ENCODE assay signal across 1 cellular context in genomic region chr2:207395535-207396251, GRCh38.
TF ChIP-seq lines count a peak whose summit lies in the region.

No MANE protein-coding gene starts in this region.

TF ChIP-seq in K562, 482 proteins besides CTCF, POLR2A, EP300 and RAD21 (continued from another document):
- TF ChIP-seq, protein P1, sequence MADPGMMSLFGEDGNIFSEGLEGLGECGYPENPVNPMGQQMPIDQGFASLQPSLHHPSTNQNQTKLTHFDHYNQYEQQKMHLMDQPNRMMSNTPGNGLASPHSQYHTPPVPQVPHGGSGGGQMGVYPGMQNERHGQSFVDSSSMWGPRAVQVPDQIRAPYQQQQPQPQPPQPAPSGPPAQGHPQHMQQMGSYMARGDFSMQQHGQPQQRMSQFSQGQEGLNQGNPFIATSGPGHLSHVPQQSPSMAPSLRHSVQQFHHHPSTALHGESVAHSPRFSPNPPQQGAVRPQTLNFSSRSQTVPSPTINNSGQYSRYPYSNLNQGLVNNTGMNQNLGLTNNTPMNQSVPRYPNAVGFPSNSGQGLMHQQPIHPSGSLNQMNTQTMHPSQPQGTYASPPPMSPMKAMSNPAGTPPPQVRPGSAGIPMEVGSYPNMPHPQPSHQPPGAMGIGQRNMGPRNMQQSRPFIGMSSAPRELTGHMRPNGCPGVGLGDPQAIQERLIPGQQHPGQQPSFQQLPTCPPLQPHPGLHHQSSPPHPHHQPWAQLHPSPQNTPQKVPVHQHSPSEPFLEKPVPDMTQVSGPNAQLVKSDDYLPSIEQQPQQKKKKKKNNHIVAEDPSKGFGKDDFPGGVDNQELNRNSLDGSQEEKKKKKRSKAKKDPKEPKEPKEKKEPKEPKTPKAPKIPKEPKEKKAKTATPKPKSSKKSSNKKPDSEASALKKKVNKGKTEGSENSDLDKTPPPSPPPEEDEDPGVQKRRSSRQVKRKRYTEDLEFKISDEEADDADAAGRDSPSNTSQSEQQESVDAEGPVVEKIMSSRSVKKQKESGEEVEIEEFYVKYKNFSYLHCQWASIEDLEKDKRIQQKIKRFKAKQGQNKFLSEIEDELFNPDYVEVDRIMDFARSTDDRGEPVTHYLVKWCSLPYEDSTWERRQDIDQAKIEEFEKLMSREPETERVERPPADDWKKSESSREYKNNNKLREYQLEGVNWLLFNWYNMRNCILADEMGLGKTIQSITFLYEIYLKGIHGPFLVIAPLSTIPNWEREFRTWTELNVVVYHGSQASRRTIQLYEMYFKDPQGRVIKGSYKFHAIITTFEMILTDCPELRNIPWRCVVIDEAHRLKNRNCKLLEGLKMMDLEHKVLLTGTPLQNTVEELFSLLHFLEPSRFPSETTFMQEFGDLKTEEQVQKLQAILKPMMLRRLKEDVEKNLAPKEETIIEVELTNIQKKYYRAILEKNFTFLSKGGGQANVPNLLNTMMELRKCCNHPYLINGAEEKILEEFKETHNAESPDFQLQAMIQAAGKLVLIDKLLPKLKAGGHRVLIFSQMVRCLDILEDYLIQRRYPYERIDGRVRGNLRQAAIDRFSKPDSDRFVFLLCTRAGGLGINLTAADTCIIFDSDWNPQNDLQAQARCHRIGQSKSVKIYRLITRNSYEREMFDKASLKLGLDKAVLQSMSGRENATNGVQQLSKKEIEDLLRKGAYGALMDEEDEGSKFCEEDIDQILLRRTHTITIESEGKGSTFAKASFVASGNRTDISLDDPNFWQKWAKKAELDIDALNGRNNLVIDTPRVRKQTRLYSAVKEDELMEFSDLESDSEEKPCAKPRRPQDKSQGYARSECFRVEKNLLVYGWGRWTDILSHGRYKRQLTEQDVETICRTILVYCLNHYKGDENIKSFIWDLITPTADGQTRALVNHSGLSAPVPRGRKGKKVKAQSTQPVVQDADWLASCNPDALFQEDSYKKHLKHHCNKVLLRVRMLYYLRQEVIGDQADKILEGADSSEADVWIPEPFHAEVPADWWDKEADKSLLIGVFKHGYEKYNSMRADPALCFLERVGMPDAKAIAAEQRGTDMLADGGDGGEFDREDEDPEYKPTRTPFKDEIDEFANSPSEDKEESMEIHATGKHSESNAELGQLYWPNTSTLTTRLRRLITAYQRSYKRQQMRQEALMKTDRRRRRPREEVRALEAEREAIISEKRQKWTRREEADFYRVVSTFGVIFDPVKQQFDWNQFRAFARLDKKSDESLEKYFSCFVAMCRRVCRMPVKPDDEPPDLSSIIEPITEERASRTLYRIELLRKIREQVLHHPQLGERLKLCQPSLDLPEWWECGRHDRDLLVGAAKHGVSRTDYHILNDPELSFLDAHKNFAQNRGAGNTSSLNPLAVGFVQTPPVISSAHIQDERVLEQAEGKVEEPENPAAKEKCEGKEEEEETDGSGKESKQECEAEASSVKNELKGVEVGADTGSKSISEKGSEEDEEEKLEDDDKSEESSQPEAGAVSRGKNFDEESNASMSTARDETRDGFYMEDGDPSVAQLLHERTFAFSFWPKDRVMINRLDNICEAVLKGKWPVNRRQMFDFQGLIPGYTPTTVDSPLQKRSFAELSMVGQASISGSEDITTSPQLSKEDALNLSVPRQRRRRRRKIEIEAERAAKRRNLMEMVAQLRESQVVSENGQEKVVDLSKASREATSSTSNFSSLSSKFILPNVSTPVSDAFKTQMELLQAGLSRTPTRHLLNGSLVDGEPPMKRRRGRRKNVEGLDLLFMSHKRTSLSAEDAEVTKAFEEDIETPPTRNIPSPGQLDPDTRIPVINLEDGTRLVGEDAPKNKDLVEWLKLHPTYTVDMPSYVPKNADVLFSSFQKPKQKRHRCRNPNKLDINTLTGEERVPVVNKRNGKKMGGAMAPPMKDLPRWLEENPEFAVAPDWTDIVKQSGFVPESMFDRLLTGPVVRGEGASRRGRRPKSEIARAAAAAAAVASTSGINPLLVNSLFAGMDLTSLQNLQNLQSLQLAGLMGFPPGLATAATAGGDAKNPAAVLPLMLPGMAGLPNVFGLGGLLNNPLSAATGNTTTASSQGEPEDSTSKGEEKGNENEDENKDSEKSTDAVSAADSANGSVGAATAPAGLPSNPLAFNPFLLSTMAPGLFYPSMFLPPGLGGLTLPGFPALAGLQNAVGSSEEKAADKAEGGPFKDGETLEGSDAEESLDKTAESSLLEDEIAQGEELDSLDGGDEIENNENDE (IDR thresholded peaks at IDR 0.05; ENCODE audit: low read depth, low read length) = no peak
- TF ChIP-seq THAP7 (CRISPR knock-in tag; IDR thresholded peaks at IDR 0.05) (no peak), DACH1 (IDR thresholded peaks at IDR 0.05; ENCODE audit: partially characterized antibody) (no peak), NELFE (IDR thresholded peaks at IDR 0.05; ENCODE audit: insufficient read depth, insufficient read length) (no peak), BCOR (IDR thresholded peaks at IDR 0.05) (0 out of 2 replicates have a peak, but pooled peaks have one; percentile 30), RBM14 (IDR thresholded peaks at IDR 0.05; ENCODE audit: borderline replicate concordance, insufficient read depth, low read depth, low read length) (no peak), CUX1 (CRISPR knock-in tag; IDR thresholded peaks at IDR 0.05) (no peak), WHSC1 (IDR thresholded peaks at IDR 0.05; ENCODE audit: low read length) (no peak), ZNF146 (CRISPR knock-in tag; IDR thresholded peaks at IDR 0.05; ENCODE audit: unreplicated experiment) (peak; percentile 74)
- TF ChIP-seq, protein P2, sequence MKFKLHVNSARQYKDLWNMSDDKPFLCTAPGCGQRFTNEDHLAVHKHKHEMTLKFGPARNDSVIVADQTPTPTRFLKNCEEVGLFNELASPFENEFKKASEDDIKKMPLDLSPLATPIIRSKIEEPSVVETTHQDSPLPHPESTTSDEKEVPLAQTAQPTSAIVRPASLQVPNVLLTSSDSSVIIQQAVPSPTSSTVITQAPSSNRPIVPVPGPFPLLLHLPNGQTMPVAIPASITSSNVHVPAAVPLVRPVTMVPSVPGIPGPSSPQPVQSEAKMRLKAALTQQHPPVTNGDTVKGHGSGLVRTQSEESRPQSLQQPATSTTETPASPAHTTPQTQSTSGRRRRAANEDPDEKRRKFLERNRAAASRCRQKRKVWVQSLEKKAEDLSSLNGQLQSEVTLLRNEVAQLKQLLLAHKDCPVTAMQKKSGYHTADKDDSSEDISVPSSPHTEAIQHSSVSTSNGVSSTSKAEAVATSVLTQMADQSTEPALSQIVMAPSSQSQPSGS (CRISPR knock-in tag; IDR thresholded peaks at IDR 0.05) = no peak
- TF ChIP-seq, protein P3, sequence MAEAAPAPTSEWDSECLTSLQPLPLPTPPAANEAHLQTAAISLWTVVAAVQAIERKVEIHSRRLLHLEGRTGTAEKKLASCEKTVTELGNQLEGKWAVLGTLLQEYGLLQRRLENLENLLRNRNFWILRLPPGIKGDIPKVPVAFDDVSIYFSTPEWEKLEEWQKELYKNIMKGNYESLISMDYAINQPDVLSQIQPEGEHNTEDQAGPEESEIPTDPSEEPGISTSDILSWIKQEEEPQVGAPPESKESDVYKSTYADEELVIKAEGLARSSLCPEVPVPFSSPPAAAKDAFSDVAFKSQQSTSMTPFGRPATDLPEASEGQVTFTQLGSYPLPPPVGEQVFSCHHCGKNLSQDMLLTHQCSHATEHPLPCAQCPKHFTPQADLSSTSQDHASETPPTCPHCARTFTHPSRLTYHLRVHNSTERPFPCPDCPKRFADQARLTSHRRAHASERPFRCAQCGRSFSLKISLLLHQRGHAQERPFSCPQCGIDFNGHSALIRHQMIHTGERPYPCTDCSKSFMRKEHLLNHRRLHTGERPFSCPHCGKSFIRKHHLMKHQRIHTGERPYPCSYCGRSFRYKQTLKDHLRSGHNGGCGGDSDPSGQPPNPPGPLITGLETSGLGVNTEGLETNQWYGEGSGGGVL (CRISPR knock-in tag; IDR thresholded peaks at IDR 0.05) = no peak
